In genomic region chr5:180241600-180241999, GRCh38 we compare ENCODE assay signal across 23 cellular contexts. TPM values are rescaled to one million over a fixed set of nuclear protein-coding genes. Genes with fewer than 3 reads are reported as not detected.
"Had no signal": no experiment of that assay in that cellular context is flagged by ENCODE, and none has a peak within 500 bp of the region (broad histone marks: within the 10 kb centered on the region; RNA-seq: fewer than 3 reads in every experiment).

No MANE protein-coding gene starts in this region.

- H3K9me3 ChIP-seq: pancreas, prostate gland, uterus had no signal

- H3K4me3 ChIP-seq: left lung, lung, mucosa of descending colon, pancreas, prostate gland, sigmoid colon, spleen, suprapubic skin, thoracic aorta, tibial artery, uterus had no signal

- DNase-seq: hippocampal formation; kidney; left colon; left lung; mesendoderm; mucosa of descending colon; naive thymus-derived CD8-positive, alpha-beta T cell; nucleus accumbens; pancreas; retina; right cardiac atrium; sigmoid colon; small intestine; spleen; stimulated activated CD4-positive, alpha-beta T cell treated with anti-CD3 and anti-CD28 coated beads, Interleukin-4, amount 100 ng/mL, for 24 hours; stimulated activated naive CD4-positive, alpha-beta T cell; tibial artery; uterus had no signal

- H3K27me3 ChIP-seq: left lung, pancreas, sigmoid colon, spleen, suprapubic skin, tibial artery, uterus had no signal

- H3K27ac ChIP-seq: left lung, pancreas, prostate gland, sigmoid colon, spleen, suprapubic skin, thoracic aorta, tibial artery, uterus had no signal

- H3K4me1 ChIP-seq: left lung, pancreas, prostate gland, sigmoid colon, spleen, suprapubic skin, tibial artery, uterus had no signal

- H3K36me3 ChIP-seq: uterus had no signal

RNA-seq across cellular contexts. Expression of gene RASGEF1C, which starts 32.6 kb away (rescaled TPM):
- total RNA-seq: left lung; naive thymus-derived CD8-positive, alpha-beta T cell; thoracic aorta; ureter had no signal
